ENCODE assay signal across 9 cellular contexts in the genomic region with DNA sequence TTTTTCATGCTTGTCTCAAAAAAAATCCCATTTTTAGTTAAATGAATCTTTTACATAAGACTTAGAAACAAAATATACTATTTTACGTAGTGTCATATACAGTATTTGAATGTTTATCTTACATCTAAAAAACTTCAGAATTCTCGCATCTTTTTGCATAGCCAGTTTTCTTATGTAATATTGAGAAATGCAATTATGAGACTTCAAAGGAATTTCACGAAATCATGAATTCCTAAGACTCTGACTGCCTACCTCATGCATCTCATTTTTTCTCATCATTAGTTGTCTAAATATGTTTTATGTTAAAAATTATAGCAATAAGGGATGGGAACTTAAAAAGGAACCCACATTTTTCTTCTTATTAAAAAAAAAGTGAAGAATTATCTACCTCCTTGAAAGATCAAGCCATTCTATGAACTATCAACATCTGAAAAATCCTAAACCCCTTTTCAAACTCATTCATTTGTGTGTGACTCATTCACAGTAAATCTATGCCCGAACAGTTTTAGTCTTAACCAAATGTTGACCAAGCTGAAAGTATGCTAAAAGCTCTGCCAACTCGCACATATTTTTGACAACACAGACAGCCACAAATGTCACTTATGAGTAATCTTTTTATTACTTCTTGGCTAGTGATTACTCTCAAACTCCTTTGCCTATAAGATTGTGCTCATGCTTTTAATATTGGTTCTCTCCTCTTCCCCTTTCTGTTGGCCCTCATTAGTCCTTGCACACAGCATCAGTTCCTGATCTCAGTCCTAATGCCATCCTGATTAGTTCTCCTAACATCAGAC.
A peak's percentile ranks its signal among the peaks of the same experiment; 100 is the strongest.
DNase-seq lines count a peak whose midpoint lies in the region; ATAC-seq and TF ChIP-seq lines count a peak whose summit lies in the region.
"Had no signal": no experiment of that assay in that cellular context is flagged by ENCODE, and none has a peak within 500 bp of the region (broad histone marks: within the 10 kb centered on the region; RNA-seq: fewer than 3 reads in every experiment).

No MANE protein-coding gene starts in this region.

- H3K27me3 ChIP-seq in SK-N-SH (ENCODE audit: insufficient read depth) (no peaks in the 10 kb centered on the region), endodermal cell (ENCODE audit: control insufficient read depth, insufficient read depth, low read length, poor library complexity, severe bottlenecking) (no peaks in the 10 kb centered on the region)

- no peaks in the 10 kb centered on the region for H3K27me3 Mint-ChIP-seq in endodermal cell (ENCODE audit: insufficient read depth)

- H3K27ac Mint-ChIP-seq in endodermal cell = no peak overlapping the region

- H3K36me3 ChIP-seq in SK-N-SH (replicated peaks in 1 of 2; ENCODE audit: control insufficient read depth in 1 of 2, insufficient read depth in 2 of 2, low read length in 1 of 2) = no peaks in the 10 kb centered on the region
- H3K36me3 ChIP-seq in endodermal cell (ENCODE audit: control insufficient read depth, insufficient read depth, low read length) = no peaks in the 10 kb centered on the region

- H3K9ac ChIP-seq in SK-N-SH = peak overlapping the region; percentile 22; the same call in 1 of the 2 replicates
- no peak overlapping the region for H3K9ac ChIP-seq in endodermal cell (ENCODE audit: extremely low read depth, low read length, poor library complexity, severe bottlenecking)

- H3K4me3 Mint-ChIP-seq in endodermal cell = no peak overlapping the region

- no peak overlapping the region for H3K4me3 ChIP-seq in SK-N-SH (ENCODE audit: low read depth in 2 of 2, low read length in 1 of 2)
- H3K4me3 ChIP-seq in endodermal cell (ENCODE audit: low read length) = no peak overlapping the region

- no peaks in the 10 kb centered on the region for H4K20me1 ChIP-seq in SK-N-SH (ENCODE audit: insufficient read depth)

- TF ChIP-seq RAD21 in SK-N-SH (IDR thresholded peaks at IDR 0.05; ENCODE audit: low read length) = no peak

- H3K9me2 ChIP-seq in SK-N-SH = no peaks in the 10 kb centered on the region

- peak; percentile 26 to 91; a peak in 2 of 4 replicates for TF ChIP-seq EP300 in SK-N-SH (IDR thresholded peaks at IDR 0.05; ENCODE audit: borderline replicate concordance in 1 of 2, low read depth in 1 of 2, low read length in 1 of 2)

- H3K27ac ChIP-seq in SK-N-SH (ENCODE audit: low read depth in 2 of 2, low read length in 1 of 2) (peak overlapping the region; percentile 60 to 77; a peak in 3 of 4 replicates), endodermal cell (ENCODE audit: low read depth, low read length) (no peak overlapping the region)

- POLR2A ChIA-PET in SK-N-SH (lab: Yijun Ruan, JAX) = no interaction called here

- no peaks in the 10 kb centered on the region for H3K36me3 Mint-ChIP-seq in endodermal cell (ENCODE audit: low read depth)

- H3K9me3 ChIP-seq in SK-N-SH (no peaks in the 10 kb centered on the region), endodermal cell (ENCODE audit: control insufficient read depth, low read length) (no peaks in the 10 kb centered on the region)

- no peaks in the 10 kb centered on the region for H3K9me3 Mint-ChIP-seq in endodermal cell

- ATAC-seq in GM18861 (IDR thresholded peaks at IDR 0.05; ENCODE audit: unreplicated experiment) (peak; percentile 98), HG02973 (IDR thresholded peaks at IDR 0.05; ENCODE audit: unreplicated experiment) (peak; percentile 79), HG02571 (IDR thresholded peaks at IDR 0.05; ENCODE audit: unreplicated experiment) (no peak)

- DNase-seq in SK-N-SH (no peak), renal cortical epithelial cell (ENCODE audit: low read depth) (peak; percentile 96), endodermal cell (no peak), middle frontal gyrus (ENCODE audit: extremely low spot score, low spot score) (no peak)
- no peak for DNase-seq in activated naive CD4-positive, alpha-beta T cell treated with anti-CD3 and anti-CD28 coated beads, Interleukin-2, amount 50 U/mL, for 16 hours
- DNase-seq: activated CD8-positive, alpha-beta memory T cell treated with anti-CD3 and anti-CD28 coated beads, Interleukin-2, amount 50 U/mL, for 4 hours had no signal

- peak overlapping the region; percentile 46 for H3K4me2 ChIP-seq in SK-N-SH

- no peaks in the 10 kb centered on the region for H3K4me1 Mint-ChIP-seq in endodermal cell

- CTCF ChIA-PET in SK-N-SH (lab: Yijun Ruan, JAX) = no interaction called here

- H2AFZ ChIP-seq in SK-N-SH (ENCODE audit: low read depth) = no peak overlapping the region

- H3K4me1 ChIP-seq in SK-N-SH (ENCODE audit: control insufficient read depth in 1 of 2, insufficient read depth in 2 of 2, low read depth in 1 of 2, low read length in 1 of 2) (peaks cover 0 to 27% of the 10 kb centered on the region in 2 experiments), endodermal cell (ENCODE audit: control insufficient read depth, insufficient read depth, low read length) (no peaks in the 10 kb centered on the region)

- no peaks in the 10 kb centered on the region for H3K79me2 ChIP-seq in SK-N-SH (ENCODE audit: insufficient read depth)

- H3F3A ChIP-seq in SK-N-SH (replicated peaks; ENCODE audit: insufficient read depth) = peaks cover 33% of the 10 kb centered on the region

- TF ChIP-seq CTCF in SK-N-SH (IDR thresholded peaks at IDR 0.05) = no peak
- no peak for TF ChIP-seq CTCF in endodermal cell (conservative IDR thresholded peaks at IDR 0.05)

- WGBS in SK-N-SH (ENCODE audit: low lambda C conversion rate) = 28% methylated on average over 5 of the region's 5 CpGs
- WGBS in endodermal cell (ENCODE audit: insufficient coverage in 1 of 2, insufficient read length in 1 of 2), 2 experiments = 75 to 85% methylated on average over 2 of the region's 5 CpGs

TF ChIP-seq in SK-N-SH, 30 proteins besides CTCF, POLR2A, EP300 and RAD21 (continues in another document):
- TF ChIP-seq, protein P1, sequence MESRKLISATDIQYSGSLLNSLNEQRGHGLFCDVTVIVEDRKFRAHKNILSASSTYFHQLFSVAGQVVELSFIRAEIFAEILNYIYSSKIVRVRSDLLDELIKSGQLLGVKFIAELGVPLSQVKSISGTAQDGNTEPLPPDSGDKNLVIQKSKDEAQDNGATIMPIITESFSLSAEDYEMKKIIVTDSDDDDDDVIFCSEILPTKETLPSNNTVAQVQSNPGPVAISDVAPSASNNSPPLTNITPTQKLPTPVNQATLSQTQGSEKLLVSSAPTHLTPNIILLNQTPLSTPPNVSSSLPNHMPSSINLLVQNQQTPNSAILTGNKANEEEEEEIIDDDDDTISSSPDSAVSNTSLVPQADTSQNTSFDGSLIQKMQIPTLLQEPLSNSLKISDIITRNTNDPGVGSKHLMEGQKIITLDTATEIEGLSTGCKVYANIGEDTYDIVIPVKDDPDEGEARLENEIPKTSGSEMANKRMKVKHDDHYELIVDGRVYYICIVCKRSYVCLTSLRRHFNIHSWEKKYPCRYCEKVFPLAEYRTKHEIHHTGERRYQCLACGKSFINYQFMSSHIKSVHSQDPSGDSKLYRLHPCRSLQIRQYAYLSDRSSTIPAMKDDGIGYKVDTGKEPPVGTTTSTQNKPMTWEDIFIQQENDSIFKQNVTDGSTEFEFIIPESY (IDR thresholded peaks at IDR 0.05; ENCODE audit: borderline replicate concordance, low read depth) = no peak
- no peak for TF ChIP-seq CHD2 (IDR thresholded peaks at IDR 0.05; ENCODE audit: low read length, partially characterized antibody)
- peak; percentile 87 for TF ChIP-seq FOSL2 (IDR thresholded peaks at IDR 0.05; ENCODE audit: borderline replicate concordance, low read depth)
- TF ChIP-seq, protein P2, sequence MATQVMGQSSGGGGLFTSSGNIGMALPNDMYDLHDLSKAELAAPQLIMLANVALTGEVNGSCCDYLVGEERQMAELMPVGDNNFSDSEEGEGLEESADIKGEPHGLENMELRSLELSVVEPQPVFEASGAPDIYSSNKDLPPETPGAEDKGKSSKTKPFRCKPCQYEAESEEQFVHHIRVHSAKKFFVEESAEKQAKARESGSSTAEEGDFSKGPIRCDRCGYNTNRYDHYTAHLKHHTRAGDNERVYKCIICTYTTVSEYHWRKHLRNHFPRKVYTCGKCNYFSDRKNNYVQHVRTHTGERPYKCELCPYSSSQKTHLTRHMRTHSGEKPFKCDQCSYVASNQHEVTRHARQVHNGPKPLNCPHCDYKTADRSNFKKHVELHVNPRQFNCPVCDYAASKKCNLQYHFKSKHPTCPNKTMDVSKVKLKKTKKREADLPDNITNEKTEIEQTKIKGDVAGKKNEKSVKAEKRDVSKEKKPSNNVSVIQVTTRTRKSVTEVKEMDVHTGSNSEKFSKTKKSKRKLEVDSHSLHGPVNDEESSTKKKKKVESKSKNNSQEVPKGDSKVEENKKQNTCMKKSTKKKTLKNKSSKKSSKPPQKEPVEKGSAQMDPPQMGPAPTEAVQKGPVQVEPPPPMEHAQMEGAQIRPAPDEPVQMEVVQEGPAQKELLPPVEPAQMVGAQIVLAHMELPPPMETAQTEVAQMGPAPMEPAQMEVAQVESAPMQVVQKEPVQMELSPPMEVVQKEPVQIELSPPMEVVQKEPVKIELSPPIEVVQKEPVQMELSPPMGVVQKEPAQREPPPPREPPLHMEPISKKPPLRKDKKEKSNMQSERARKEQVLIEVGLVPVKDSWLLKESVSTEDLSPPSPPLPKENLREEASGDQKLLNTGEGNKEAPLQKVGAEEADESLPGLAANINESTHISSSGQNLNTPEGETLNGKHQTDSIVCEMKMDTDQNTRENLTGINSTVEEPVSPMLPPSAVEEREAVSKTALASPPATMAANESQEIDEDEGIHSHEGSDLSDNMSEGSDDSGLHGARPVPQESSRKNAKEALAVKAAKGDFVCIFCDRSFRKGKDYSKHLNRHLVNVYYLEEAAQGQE (IDR thresholded peaks at IDR 0.05; ENCODE audit: low read depth, low read length) = no peak
- no peak for TF ChIP-seq USF1 (IDR thresholded peaks at IDR 0.05; ENCODE audit: borderline replicate concordance, low read depth)
- TF ChIP-seq POLR2AphosphoS5 (IDR thresholded peaks at IDR 0.05; ENCODE audit: low read depth, low read length) = peak; percentile 53; the same call in 1 of the 2 replicates
- TF ChIP-seq GABPA (IDR thresholded peaks at IDR 0.05; ENCODE audit: low read depth) = no peak
- TF ChIP-seq NFIC (IDR thresholded peaks at IDR 0.05; ENCODE audit: borderline replicate concordance) = peak; percentile 95
- TF ChIP-seq ELF1 (IDR thresholded peaks at IDR 0.05) = 0 out of 2 replicates have a peak, but pooled peaks have one; percentile 5
- TF ChIP-seq RFX5 (IDR thresholded peaks at IDR 0.05; ENCODE audit: low read length) = no peak
- no peak for TF ChIP-seq MXI1 (IDR thresholded peaks at IDR 0.05; ENCODE audit: low read depth, low read length)
